Comparison of ENCODE assay signal across 33 cellular contexts in genomic region chr6:119264854-119265397, GRCh38.
"Had no signal": no experiment of that assay in that cellular context is flagged by ENCODE, and none has a peak within 500 bp of the region (broad histone marks: within the 10 kb centered on the region; RNA-seq: fewer than 3 reads in every experiment).

No MANE protein-coding gene starts in this region.

- H3K27ac ChIP-seq: adrenal gland, body of pancreas, brain microvascular endothelial cell, breast epithelium, VCaP had no signal

- H3K4me3 ChIP-seq: adrenal gland, body of pancreas, breast epithelium had no signal

- FAIRE-seq: astrocyte, TTC549 had no signal

- H3K36me3 ChIP-seq: adrenal gland, brain microvascular endothelial cell, breast epithelium had no signal

- H3K4me1 ChIP-seq: breast epithelium had no signal

- H3K27me3 ChIP-seq: adrenal gland, body of pancreas, brain microvascular endothelial cell, breast epithelium had no signal

- ATAC-seq: activated CD8-positive, alpha-beta T cell treated with anti-CD3 and anti-CD28 coated beads for 36 hours; activated naive CD4-positive, alpha-beta T cell treated with anti-CD3 and anti-CD28 coated beads, Interleukin-2, amount 50 U/mL, for 72 hours; activated T-cell treated with anti-CD3 and anti-CD28 coated beads, Interleukin-2, amount 50 U/mL, for 4 hours; activated T-cell treated with anti-CD3 and anti-CD28 coated beads, Interleukin-2, amount 50 U/mL, for 72 hours; activated T-helper 17 cell treated with anti-CD3 and anti-CD28 coated beads, Interleukin-2, amount 50 U/mL, for 72 hours; body of pancreas had no signal

- DNase-seq: activated B cell treated with CpG ODN at 0.5 μM for 24 hours; activated CD4-positive, alpha-beta memory T cell treated with anti-CD3 and anti-CD28 coated beads for 36 hours; activated CD4-positive, alpha-beta T cell treated with anti-CD3 and anti-CD28 coated beads for 4 hours; activated CD4-positive, alpha-beta T cell treated with anti-CD3 and anti-CD28 coated beads, Interleukin-2, amount 10 ng/mL, durations not matched to agents 24 days and 14 days; activated CD4-positive, alpha-beta T cell treated with anti-CD3 and anti-CD28 coated beads, Interleukin-2, amount 50 U/mL, for 1 hour; activated CD4-positive, alpha-beta T cell treated with anti-CD3 and anti-CD28 coated beads, Interleukin-2, amount 50 U/mL, for 4 hours; activated CD4-positive, CD25-positive, alpha-beta regulatory T cell treated with anti-CD3 and anti-CD28 coated beads, Interleukin-2, amount 50 U/mL, for 72 hours; activated CD8-positive, alpha-beta memory T cell treated with anti-CD3 and anti-CD28 coated beads, Interleukin-2, amount 50 U/mL, for 4 hours; activated CD8-positive, alpha-beta T cell treated with anti-CD3 and anti-CD28 coated beads for 36 hours; activated effector memory CD4-positive, alpha-beta T cell treated with anti-CD3 and anti-CD28 coated beads, Interleukin-2, amount 50 U/mL, for 16 hours; activated gamma-delta T cell treated with Interleukin-2 at 50 U/mL for 16 hours; activated naive CD4-positive, alpha-beta T cell; activated naive CD4-positive, alpha-beta T cell treated with anti-CD3 and anti-CD28 coated beads for 36 hours; activated naive CD4-positive, alpha-beta T cell treated with anti-CD3 and anti-CD28 coated beads, Interleukin-2, amount 50 U/mL, for 16 hours; activated naive CD8-positive, alpha-beta T cell treated with anti-CD3 and anti-CD28 coated beads for 36 hours; activated T-cell treated with anti-CD3 and anti-CD28 coated beads for 4 hours; activated T-cell treated with anti-CD3 and anti-CD28 coated beads, Interleukin-2, amount 50 U/mL, for 1 hour; activated T-cell treated with anti-CD3 and anti-CD28 coated beads, Interleukin-2, amount 50 U/mL, for 4 hours; activated T-cell treated with anti-CD3 and anti-CD28 coated beads, Interleukin-2, amount 50 U/mL, for 72 hours; adrenal gland; amniotic stem cell; aorta; body of pancreas; brain microvascular endothelial cell; central memory CD4-positive, alpha-beta T cell; T-helper 2 cell; T-helper 9 cell had no signal

- H3K9me3 ChIP-seq: adrenal gland, body of pancreas, breast epithelium had no signal
